In genomic region chr1:160778976-160779375, GRCh38 we compare ENCODE assay signal across 36 cellular contexts. TPM values are rescaled to one million over a fixed set of nuclear protein-coding genes. Genes with fewer than 3 reads are reported as not detected.
"Had no signal": no experiment of that assay in that cellular context is flagged by ENCODE, and none has a peak within 500 bp of the region (broad histone marks: within the 10 kb centered on the region; RNA-seq: fewer than 3 reads in every experiment).

No MANE protein-coding gene starts in this region.

- H3K36me3 ChIP-seq: pancreas, prostate gland, suprapubic skin, tibial artery, WERI-Rb-1 had no signal

- H3K4me3 ChIP-seq: pancreas, prostate gland, skin epidermis, suprapubic skin, tibial artery had no signal

- H3K9me3 ChIP-seq: pancreas, prostate gland, suprapubic skin, tibial artery had no signal

- H3K9me3 Mint-ChIP-seq: activated naive CD4-positive, alpha-beta T cell treated with anti-CD3 and anti-CD28 coated beads, Interleukin-2, amount 10 ng/mL, durations not matched to agents 7 days and 5 days; activated T-cell treated with anti-CD3 and anti-CD28 coated beads, Interleukin-2, amount 50 U/mL, for 24 hours; effector memory CD8-positive, alpha-beta T cell; mesothelial cell of epicardium; naive thymus-derived CD4-positive, alpha-beta T cell; T-helper 1 cell treated with Interleukin-12 subunit alpha and Interleukin-12 subunit beta and Interleukin-4 antibody, amounts not matched to agents 30 μg/mL and 1 μg/mL, for 36 hours had no signal

- H3K4me3 Mint-ChIP-seq: activated naive CD4-positive, alpha-beta T cell treated with anti-CD3 and anti-CD28 coated beads, Interleukin-2, amount 10 ng/mL, durations not matched to agents 7 days and 5 days; activated T-cell treated with anti-CD3 and anti-CD28 coated beads, Interleukin-2, amount 50 U/mL, for 24 hours; effector memory CD8-positive, alpha-beta T cell; mesothelial cell of epicardium; naive thymus-derived CD4-positive, alpha-beta T cell; T-helper 1 cell treated with Interleukin-12 subunit alpha and Interleukin-12 subunit beta and Interleukin-4 antibody, amounts not matched to agents 30 μg/mL and 1 μg/mL, for 36 hours had no signal

- H3K4me1 ChIP-seq: tibial artery had no signal

- FAIRE-seq: keratinocyte, pancreas, TTC549 had no signal

- H3K27ac ChIP-seq: pancreas, prostate gland, suprapubic skin, tibial artery, WERI-Rb-1 had no signal

- H3K27ac Mint-ChIP-seq: activated naive CD4-positive, alpha-beta T cell treated with anti-CD3 and anti-CD28 coated beads, Interleukin-2, amount 10 ng/mL, durations not matched to agents 7 days and 5 days; activated T-cell treated with anti-CD3 and anti-CD28 coated beads, Interleukin-2, amount 50 U/mL, for 24 hours; effector memory CD8-positive, alpha-beta T cell; mesothelial cell of epicardium; naive thymus-derived CD4-positive, alpha-beta T cell; T-helper 1 cell treated with Interleukin-12 subunit alpha and Interleukin-12 subunit beta and Interleukin-4 antibody, amounts not matched to agents 30 μg/mL and 1 μg/mL, for 36 hours had no signal

- H3K27me3 ChIP-seq: pancreas, suprapubic skin, tibial artery had no signal

- ATAC-seq: activated CD4-positive, CD25-positive, alpha-beta regulatory T cell treated with anti-CD3 and anti-CD28 coated beads, Interleukin-2, amount 50 U/mL, for 24 hours; effector memory CD8-positive, alpha-beta T cell; left cardiac atrium; left ventricle myocardium superior; naive thymus-derived CD4-positive, alpha-beta T cell; pancreas; sciatic nerve had no signal

- DNase-seq: activated CD4-positive, alpha-beta T cell treated with anti-CD3 and anti-CD28 coated beads for 48 hours; activated CD4-positive, alpha-beta T cell treated with anti-CD3 and anti-CD28 coated beads, Interleukin-2, amount 50 U/mL, for 48 hours; activated CD8-positive, alpha-beta memory T cell treated with anti-CD3 and anti-CD28 coated beads, Interleukin-2, amount 50 U/mL, for 48 hours; activated gamma-delta T cell; activated naive CD4-positive, alpha-beta T cell treated with anti-CD3 and anti-CD28 coated beads, Interleukin-2, amount 10 ng/mL, durations not matched to agents 7 days and 5 days; activated T-cell treated with anti-CD3 and anti-CD28 coated beads, Interleukin-2, amount 50 U/mL, for 24 hours; amygdala; cortex of kidney; effector memory CD8-positive, alpha-beta T cell; erythroblast; hippocampal formation; left cardiac atrium; left ventricle myocardium superior; naive thymus-derived CD4-positive, alpha-beta T cell; pancreas; retina; stimulated activated CD4-positive, alpha-beta T cell treated with anti-CD3 and anti-CD28 coated beads, Interleukin-12 subunit alpha, Interleukin-12 subunit beta, amount 100 ng/mL, for 4 hours; stimulated activated CD4-positive, alpha-beta T cell treated with anti-CD3 and anti-CD28 coated beads, Interleukin-4, amount 100 ng/mL, for 1 hour; stimulated activated naive CD4-positive, alpha-beta T cell; T-helper 9 cell; tibial artery; WERI-Rb-1 had no signal

- H3K36me3 Mint-ChIP-seq: activated naive CD4-positive, alpha-beta T cell treated with anti-CD3 and anti-CD28 coated beads, Interleukin-2, amount 10 ng/mL, durations not matched to agents 7 days and 5 days; mesothelial cell of epicardium; naive thymus-derived CD4-positive, alpha-beta T cell had no signal

- H3K27me3 Mint-ChIP-seq: activated T-cell treated with anti-CD3 and anti-CD28 coated beads, Interleukin-2, amount 50 U/mL, for 24 hours; effector memory CD8-positive, alpha-beta T cell had no signal

RNA-seq across cellular contexts. Expression of gene LY9, which starts 17.0 kb away (rescaled TPM):
- total RNA-seq: chondrocyte, fibroblast of lung, fibroblast of villous mesenchyme, left ventricle myocardium superior, lung microvascular endothelial cell, mesothelial cell of epicardium had no signal
- polyA plus RNA-seq: fibroblast of lung, keratinocyte, neural cell had no signal

RNA-seq across cellular contexts. Expression of gene SLAMF7, which starts 39.9 kb away (rescaled TPM):
- total RNA-seq: chondrocyte, fibroblast of lung, fibroblast of villous mesenchyme, lung microvascular endothelial cell, mesothelial cell of epicardium had no signal
- polyA plus RNA-seq: fibroblast of lung, neural cell had no signal
